In the genomic region with DNA sequence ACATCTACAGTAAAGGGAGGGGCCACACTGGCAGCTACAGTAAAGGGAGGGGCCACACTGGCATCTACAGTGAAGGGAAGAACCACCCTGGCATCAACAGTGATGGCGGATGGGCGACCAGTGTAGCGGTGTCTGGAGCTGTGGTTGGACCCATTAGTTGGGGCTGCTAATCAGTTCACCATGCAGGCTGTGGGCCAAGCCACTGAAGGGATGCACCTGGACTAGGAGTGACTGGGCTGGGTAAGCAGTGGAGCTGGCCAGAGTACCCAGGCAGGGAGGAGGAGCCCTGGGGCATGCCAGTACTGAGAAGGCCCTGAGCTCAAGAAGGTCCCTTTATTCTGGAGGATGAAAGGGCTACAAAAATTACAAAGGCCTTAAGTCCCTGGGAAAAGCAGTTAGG, we compare ENCODE assay signal across 9 cellular contexts. TPM values are rescaled to one million over a fixed set of nuclear protein-coding genes. Genes with fewer than 3 reads are reported as not detected.
"Had no signal": no experiment of that assay in that cellular context is flagged by ENCODE, and none has a peak within 500 bp of the region (broad histone marks: within the 10 kb centered on the region; RNA-seq: fewer than 3 reads in every experiment).

No MANE protein-coding gene starts in this region.

RNA-seq across cellular contexts. Expression of a gene that starts 37.0 kb away (rescaled TPM):
- total RNA-seq: activated B cell treated with CpG ODN at 0.5 μM for 24 hours; activated CD8-positive, alpha-beta T cell treated with anti-CD3 and anti-CD28 coated beads for 36 hours; astrocyte; bronchial epithelial cell; chondrocyte; epithelial cell of proximal tubule; foreskin keratinocyte; T-helper 1 cell treated with Interleukin-12 subunit alpha and Interleukin-12 subunit beta and Interleukin-4 antibody, amounts not matched to agents 30 ng/mL and 1 ng/mL, for 36 hours; T-helper 2 cell treated with Interferon-gamma antibody and Interleukin-4, amounts not matched to agents 100 ng/mL and 5 ng/mL, for 36 hours had no signal
- polyA plus RNA-seq: foreskin keratinocyte had no signal
